21 cellular contexts compared by ENCODE assay signal in genomic region chr11:57429946-57430345, GRCh38. TPM values are rescaled to one million over a fixed set of nuclear protein-coding genes. Genes with fewer than 3 reads are reported as not detected.
"Had no signal": no experiment of that assay in that cellular context is flagged by ENCODE, and none has a peak within 500 bp of the region (broad histone marks: within the 10 kb centered on the region; RNA-seq: fewer than 3 reads in every experiment).

No MANE protein-coding gene starts in this region.

- H3K27ac ChIP-seq: body of pancreas, epithelial cell of prostate, lower lobe of right lung, neutrophil, parathyroid adenoma, thoracic aorta, upper lobe of right lung had no signal

- H3K36me3 ChIP-seq: neutrophil, thoracic aorta, upper lobe of right lung had no signal

- H3K9me3 ChIP-seq: body of pancreas, lower lobe of right lung, neutrophil, thoracic aorta, upper lobe of right lung had no signal

- DNase-seq: activated CD4-positive, alpha-beta T cell treated with anti-CD3 and anti-CD28 coated beads, Interleukin-2, amount 10 ng/mL, durations not matched to agents 7 days and 5 days; activated CD8-positive, alpha-beta T cell treated with anti-CD3 and anti-CD28 coated beads, Interleukin-2, amount 10 ng/mL, durations not matched to agents 7 days and 5 days; activated naive CD4-positive, alpha-beta T cell treated with anti-CD3 and anti-CD28 coated beads for 36 hours; activated T-cell treated with anti-CD3 and anti-CD28 coated beads, Interleukin-2, amount 50 U/mL, for 24 hours; body of pancreas; caudate nucleus; endodermal cell; foreskin fibroblast; left cardiac atrium; lower lobe of right lung; naive thymus-derived CD8-positive, alpha-beta T cell; stimulated activated CD4-positive, alpha-beta T cell treated with anti-CD3 and anti-CD28 coated beads, Interleukin-4, amount 100 ng/mL, for 24 hours; upper lobe of right lung had no signal

- H3K4me1 ChIP-seq: parathyroid adenoma had no signal

- H3K4me3 ChIP-seq: body of pancreas, lower lobe of right lung, smooth muscle cell, thoracic aorta, upper lobe of right lung had no signal

- H3K27me3 ChIP-seq: body of pancreas, neutrophil, upper lobe of right lung had no signal

RNA-seq across cellular contexts. Expression of gene RTN4RL2, which starts 30.4 kb away (rescaled TPM):
- total RNA-seq: naive thymus-derived CD8-positive, alpha-beta T cell; smooth muscle cell had no signal

RNA-seq across cellular contexts. Expression of gene PRG2, which starts 39.5 kb away (rescaled TPM):
- total RNA-seq: body of pancreas; glomerular endothelial cell; left cardiac atrium; lower lobe of right lung; naive thymus-derived CD8-positive, alpha-beta T cell; sciatic nerve; smooth muscle cell; upper lobe of right lung had no signal

RNA-seq across cellular contexts. Expression of gene PRG3, which starts 49.0 kb away (rescaled TPM):
- total RNA-seq: activated CD4-positive, alpha-beta T cell treated with anti-CD3 and anti-CD28 coated beads, Interleukin-2, amount 10 ng/mL, durations not matched to agents 7 days and 5 days; activated CD8-positive, alpha-beta T cell treated with anti-CD3 and anti-CD28 coated beads, Interleukin-2, amount 10 ng/mL, durations not matched to agents 7 days and 5 days; activated naive CD4-positive, alpha-beta T cell treated with anti-CD3 and anti-CD28 coated beads for 36 hours; body of pancreas; endodermal cell; glomerular endothelial cell; left cardiac atrium; lower lobe of right lung; mesenteric fat pad; naive thymus-derived CD8-positive, alpha-beta T cell; sciatic nerve; smooth muscle cell; thoracic aorta; upper lobe of right lung had no signal
